ENCODE assay signal across 17 cellular contexts in the genomic region with DNA sequence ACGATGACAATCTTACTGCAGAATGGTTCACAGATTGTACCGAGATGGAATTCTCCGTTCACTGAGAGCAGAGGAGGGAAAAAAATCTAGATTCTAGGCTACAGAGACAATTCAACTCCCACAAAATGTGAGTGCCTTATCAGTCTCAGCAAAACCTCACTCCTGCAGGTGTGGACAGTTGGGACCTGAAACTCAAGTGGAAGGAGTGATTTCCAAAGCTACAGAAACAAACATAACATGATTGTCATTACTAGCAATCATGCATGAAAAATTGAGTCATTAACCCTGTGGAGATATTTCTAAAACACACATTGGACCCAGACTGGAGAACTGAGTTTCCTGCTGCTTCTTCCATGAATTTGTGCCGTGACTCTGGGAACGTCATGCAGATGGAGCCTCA.
DNase-seq lines count a peak whose midpoint lies in the region; TF ChIP-seq lines count a peak whose summit lies in the region.
"Had no signal": no experiment of that assay in that cellular context is flagged by ENCODE, and none has a peak within 500 bp of the region (broad histone marks: within the 10 kb centered on the region; RNA-seq: fewer than 3 reads in every experiment).

No MANE protein-coding gene starts in this region.

- WGBS in GM23248 (ENCODE audit: low coverage in 1 of 2, low lambda C conversion rate in 2 of 2, missing lambda C conversion rate in 2 of 2), 2 experiments, result 52 to 61% methylated on average over 5 of the region's 5 CpGs
- WGBS in smooth muscle cell (ENCODE audit: low lambda C conversion rate), result 14% methylated on average over 5 of the region's 5 CpGs
- WGBS in tibial nerve, 2 donors, result 55 to 76% methylated on average over 5 of the region's 5 CpGs

- TF ChIP-seq CTCF in glutamatergic neuron (IDR thresholded peaks at IDR 0.05; ENCODE audit: partially characterized antibody, unreplicated experiment) (no peak), smooth muscle cell (IDR thresholded peaks at IDR 0.05; ENCODE audit: borderline replicate concordance, insufficient read depth, poor library complexity, severe bottlenecking) (no peak), tibial nerve (IDR thresholded peaks at IDR 0.05) (no peak)

- in situ Hi-C loops in GM23248 (cut with MboI), result no loop called here

- intact Hi-C loops in activated naive CD4-positive, alpha-beta T cell treated with anti-CD3 and anti-CD28 coated beads for 36 hours (cut with micrococcal nuclease), result no loop called here

- H3K4me2 ChIP-seq in GM23248 (ENCODE audit: unreplicated experiment) (peak overlapping the region; percentile 69), smooth muscle cell (peak overlapping the region; percentile 76)
- H3K4me2 ChIP-seq: KMS-11 had no signal

- H3K36me3 Mint-ChIP-seq in glutamatergic neuron (ENCODE audit: unreplicated experiment), result no peaks in the 10 kb centered on the region
- no peaks in the 10 kb centered on the region for H3K36me3 Mint-ChIP-seq in activated naive CD4-positive, alpha-beta T cell treated with anti-CD3 and anti-CD28 coated beads for 36 hours (ENCODE audit: low read depth)
- H3K36me3 Mint-ChIP-seq: activated naive CD8-positive, alpha-beta T cell treated with anti-CD3 and anti-CD28 coated beads for 36 hours had no signal

- no peak for DNase-seq in GM23248
- DNase-seq in SJCRH30, result no peak
- DNase-seq in glutamatergic neuron, result no peak
- no peak for DNase-seq in smooth muscle cell (lab: John Stamatoyannopoulos, UW; ENCODE audit: unreplicated experiment)
- no peak for DNase-seq in tibial nerve (ENCODE audit: low spot score in 2 of 2)
- DNase-seq in activated naive CD4-positive, alpha-beta T cell treated with anti-CD3 and anti-CD28 coated beads for 36 hours, result no peak
- no peak for DNase-seq in NCI-H1105 treated with DMSO at 0.1 percent for 48 hours (lab: John Stamatoyannopoulos, UW)
- DNase-seq: activated naive CD8-positive, alpha-beta T cell treated with anti-CD3 and anti-CD28 coated beads for 36 hours; activated T-cell treated with anti-CD3 and anti-CD28 coated beads, Interleukin-2, amount 50 U/mL, for 72 hours; AML-193; left cardiac atrium; NCI-H1092; NCI-H526; SIG-M5; stimulated activated CD4-positive, alpha-beta T cell treated with anti-CD3 and anti-CD28 coated beads, Interleukin-15, amount 100 ng/mL, for 24 hours had no signal

- H3K4me1 Mint-ChIP-seq in glutamatergic neuron (ENCODE audit: low read depth, unreplicated experiment), result peaks cover 30% of the 10 kb centered on the region
- peaks cover 13% of the 10 kb centered on the region for H3K4me1 Mint-ChIP-seq in activated naive CD4-positive, alpha-beta T cell treated with anti-CD3 and anti-CD28 coated beads for 36 hours (ENCODE audit: low read depth)

- H3K79me2 ChIP-seq in GM23248 (ENCODE audit: insufficient read depth) (no peaks in the 10 kb centered on the region), smooth muscle cell (ENCODE audit: low read depth) (no peaks in the 10 kb centered on the region)

- peaks cover 40% of the 10 kb centered on the region for H3F3A ChIP-seq in GM23248 (ENCODE audit: insufficient read depth)
- peaks cover 31% of the 10 kb centered on the region for H3F3A ChIP-seq in smooth muscle cell (ENCODE audit: low read depth)

- H3K4me1 ChIP-seq in GM23248 (ENCODE audit: insufficient read depth), result peaks cover 38% of the 10 kb centered on the region
- peaks cover 58% of the 10 kb centered on the region for H3K4me1 ChIP-seq in SJCRH30
- peaks cover 33% of the 10 kb centered on the region for H3K4me1 ChIP-seq in smooth muscle cell (ENCODE audit: low read depth)
- H3K4me1 ChIP-seq in tibial nerve, result peaks cover 0 to 18% (median 3%) of the 10 kb centered on the region in 4 donors

- TF ChIP-seq POLR2A in tibial nerve (IDR thresholded peaks at IDR 0.05), result no peak

- H3K4me3 ChIP-seq in GM23248 (peak overlapping the region; percentile 63), SJCRH30 (no peak overlapping the region), smooth muscle cell (no peak overlapping the region), tibial nerve (no peak overlapping the region)
- H3K4me3 ChIP-seq: thoracic aorta had no signal

- no peaks in the 10 kb centered on the region for H3K9me3 ChIP-seq in GM23248 (ENCODE audit: low read depth)
- no peaks in the 10 kb centered on the region for H3K9me3 ChIP-seq in SJCRH30 (replicated peaks)
- H3K9me3 ChIP-seq in smooth muscle cell (replicated peaks; ENCODE audit: low read depth), result no peaks in the 10 kb centered on the region
- H3K9me3 ChIP-seq in tibial nerve, result no peaks in the 10 kb centered on the region
- H3K9me3 ChIP-seq: thoracic aorta had no signal

- H3K36me3 ChIP-seq in GM23248 (ENCODE audit: low read depth) (no peaks in the 10 kb centered on the region), SJCRH30 (no peaks in the 10 kb centered on the region), smooth muscle cell (ENCODE audit: low read depth) (no peaks in the 10 kb centered on the region), tibial nerve (no peaks in the 10 kb centered on the region)
- H3K36me3 ChIP-seq: thoracic aorta had no signal

- H2AFZ ChIP-seq in GM23248, result 0 out of 2 replicates have a peak overlapping the region, but pooled peaks have one; percentile 46
- no peak overlapping the region for H2AFZ ChIP-seq in smooth muscle cell (ENCODE audit: low read depth)

- CTCF ChIA-PET in activated naive CD4-positive, alpha-beta T cell treated with anti-CD3 and anti-CD28 coated beads for 36 hours (lab: Charles Lee), result interaction anchor here (0.7 to 2.5 kb wide), 3 partner anchors 10 to 154 kb away, joined by 3 to 11 read pairs (median 3); no protein-coding TSS in a partner anchor

- no peaks in the 10 kb centered on the region for H3K9me2 ChIP-seq in GM23248 (ENCODE audit: insufficient read depth)

- H3K4me3 Mint-ChIP-seq in glutamatergic neuron (ENCODE audit: unreplicated experiment), result no peak overlapping the region
- H3K4me3 Mint-ChIP-seq in activated naive CD4-positive, alpha-beta T cell treated with anti-CD3 and anti-CD28 coated beads for 36 hours, result no peak overlapping the region
- H3K4me3 Mint-ChIP-seq: activated naive CD8-positive, alpha-beta T cell treated with anti-CD3 and anti-CD28 coated beads for 36 hours; activated T-cell treated with anti-CD3 and anti-CD28 coated beads, Interleukin-2, amount 50 U/mL, for 72 hours had no signal

- H4K20me1 ChIP-seq in GM23248 (ENCODE audit: insufficient read depth) (no peaks in the 10 kb centered on the region), smooth muscle cell (ENCODE audit: low read depth) (no peaks in the 10 kb centered on the region)

- H3K27ac ChIP-seq in GM23248 (peak overlapping the region; percentile 93), SJCRH30 (peak overlapping the region; percentile 50; the same call in 1 of the 2 replicates), smooth muscle cell (ENCODE audit: low read depth) (peak overlapping the region; percentile 97), tibial nerve (no peak overlapping the region)
- H3K27ac ChIP-seq: KMS-11, thoracic aorta had no signal

- H3K27me3 ChIP-seq in GM23248 (replicated peaks; ENCODE audit: insufficient read depth) (no peaks in the 10 kb centered on the region), SJCRH30 (no peaks in the 10 kb centered on the region), smooth muscle cell (ENCODE audit: low read depth) (no peaks in the 10 kb centered on the region), tibial nerve (no peaks in the 10 kb centered on the region)

- no peak for TF ChIP-seq EP300 in tibial nerve (IDR thresholded peaks at IDR 0.05)

- H3K9me3 Mint-ChIP-seq in glutamatergic neuron (ENCODE audit: unreplicated experiment), result peaks cover 11% of the 10 kb centered on the region
- H3K9me3 Mint-ChIP-seq in activated naive CD4-positive, alpha-beta T cell treated with anti-CD3 and anti-CD28 coated beads for 36 hours, result no peaks in the 10 kb centered on the region
- H3K9me3 Mint-ChIP-seq: activated naive CD8-positive, alpha-beta T cell treated with anti-CD3 and anti-CD28 coated beads for 36 hours; activated T-cell treated with anti-CD3 and anti-CD28 coated beads, Interleukin-2, amount 50 U/mL, for 72 hours had no signal

- H3K27me3 Mint-ChIP-seq in glutamatergic neuron (ENCODE audit: unreplicated experiment), result peaks cover 6% of the 10 kb centered on the region
- H3K27me3 Mint-ChIP-seq in activated naive CD4-positive, alpha-beta T cell treated with anti-CD3 and anti-CD28 coated beads for 36 hours (ENCODE audit: low read depth), result peaks cover 5% of the 10 kb centered on the region
- H3K27me3 Mint-ChIP-seq: activated naive CD8-positive, alpha-beta T cell treated with anti-CD3 and anti-CD28 coated beads for 36 hours had no signal

- peak overlapping the region; percentile 72 for H3K9ac ChIP-seq in GM23248
- peak overlapping the region; percentile 83 for H3K9ac ChIP-seq in smooth muscle cell (ENCODE audit: low read depth)
- H3K9ac ChIP-seq: KMS-11 had no signal

- peak overlapping the region; percentile 54 for H3K27ac Mint-ChIP-seq in glutamatergic neuron (ENCODE audit: unreplicated experiment)
- H3K27ac Mint-ChIP-seq in activated naive CD4-positive, alpha-beta T cell treated with anti-CD3 and anti-CD28 coated beads for 36 hours, result no peak overlapping the region
- H3K27ac Mint-ChIP-seq: activated naive CD8-positive, alpha-beta T cell treated with anti-CD3 and anti-CD28 coated beads for 36 hours; activated T-cell treated with anti-CD3 and anti-CD28 coated beads, Interleukin-2, amount 50 U/mL, for 72 hours had no signal

Comparison
In these comparisons a context has a peak if more than half of its experiments do, and no peak if none do; other contexts are left out.
1. H3K27ac ChIP-seq: peak in GM23248 (single experiment), SJCRH30 (single experiment) and smooth muscle cell (single experiment); none in tibial nerve (0 of 4).